In genomic region chr2:43488737-43489136, GRCh38 we compare ENCODE assay signal across 22 cellular contexts.
DNase-seq lines count a peak whose midpoint lies in the region; ATAC-seq, FAIRE-seq and TF ChIP-seq lines count a peak whose summit lies in the region.
"Had no signal": no experiment of that assay in that cellular context is flagged by ENCODE, and none has a peak within 500 bp of the region (broad histone marks: within the 10 kb centered on the region; RNA-seq: fewer than 3 reads in every experiment).

No MANE protein-coding gene starts in this region.

- dilution Hi-C loops in endothelial cell of umbilical vein (cut with MboI; ENCODE audit: extremely low pct_ligation_motif_present, low sequenced_read_pairs): no loop called here

- H2AFZ ChIP-seq in endothelial cell of umbilical vein (ENCODE audit: low read depth, low read length): no peak overlapping the region
- H2AFZ ChIP-seq: GM23338 had no signal

- DNase-seq in NCI-H2196 (lab: John Stamatoyannopoulos, UW; ENCODE audit: unreplicated experiment): peak; percentile 15
- no peak for DNase-seq in NCI-H2196 treated with DMSO at 0.1 percent for 48 hours (lab: John Stamatoyannopoulos, UW; ENCODE audit: unreplicated experiment)
- peak; percentile 39 for DNase-seq in endothelial cell of umbilical vein (ENCODE audit: low read depth, low spot score)
- no peak for DNase-seq in NCI-H345 treated with DMSO at 0.1 percent for 48 hours (lab: John Stamatoyannopoulos, UW; ENCODE audit: unreplicated experiment)
- no peak for DNase-seq in NCI-H1436 treated with DMSO at 0.1 percent for 48 hours (lab: John Stamatoyannopoulos, UW)
- DNase-seq in NCI-H748 (lab: John Stamatoyannopoulos, UW; ENCODE audit: unreplicated experiment): no peak
- DNase-seq: AML-193; Caco-2; CD4-positive, alpha-beta T cell; GDM1; HCEC 1CT had no signal

- BruUV-seq in endothelial cell of umbilical vein (replicated peaks; lab: Mats Ljungman, UMichigan): no TSS peak

- no peaks in the 10 kb centered on the region for H3K9me3 ChIP-seq in endothelial cell of umbilical vein (replicated peaks; ENCODE audit: control insufficient read depth, insufficient read depth, low read length)
- H3K9me3 ChIP-seq: A549, Caco-2 had no signal

- CTCF ChIA-PET in endothelial cell of umbilical vein (lab: Charles Lee): interaction anchor here (1.1 to 1.6 kb wide), 2 partner anchors 10 to 259 kb away, joined by 4 to 7 read pairs; no protein-coding TSS in a partner anchor

- no peak for FAIRE-seq in endothelial cell of umbilical vein (lab: Jason Lieb, UNC)
- FAIRE-seq: A549, D721Med, GM12892, GM18507, H54 had no signal

- intact Hi-C loops in endothelial cell of umbilical vein (cut with micrococcal nuclease): loop anchor here (10.0 kb wide), 1 partner anchor 224 kb away; no protein-coding TSS in a partner anchor

- no peaks in the 10 kb centered on the region for H3K9me1 ChIP-seq in endothelial cell of umbilical vein (replicated peaks; ENCODE audit: control insufficient read depth, extremely low read depth, insufficient read depth, low read length)

- H3K4me1 ChIP-seq in endothelial cell of umbilical vein (ENCODE audit: control insufficient read depth, extremely low read depth, insufficient read depth, low read length): peaks cover 13% of the 10 kb centered on the region
- H3K4me1 ChIP-seq: Caco-2 had no signal

- no peak for TF ChIP-seq CTCF in endothelial cell of umbilical vein (IDR thresholded peaks at IDR 0.05; ENCODE audit: extremely low read depth in 1 of 2, insufficient read depth in 1 of 2, low read depth in 1 of 2, low read length in 2 of 2)

- H3K4me2 ChIP-seq in endothelial cell of umbilical vein (ENCODE audit: insufficient read depth, low read length): peak overlapping the region; percentile 6
- H3K4me2 ChIP-seq: A549, GM23338 had no signal

- no peaks in the 10 kb centered on the region for H3K36me3 ChIP-seq in endothelial cell of umbilical vein (ENCODE audit: control insufficient read depth in 2 of 2, extremely low read depth in 1 of 2, insufficient read depth in 2 of 2, low read length in 2 of 2)

- no peaks in the 10 kb centered on the region for H3K27me3 ChIP-seq in endothelial cell of umbilical vein (ENCODE audit: control insufficient read depth in 2 of 2, insufficient read depth in 2 of 2, low read length in 2 of 2)

- no peaks in the 10 kb centered on the region for H3K79me2 ChIP-seq in endothelial cell of umbilical vein (ENCODE audit: control insufficient read depth, insufficient read depth, low read length)

- ATAC-seq in SK-N-SH treated with all-trans-retinoic acid at 6 μM for 48 hours (no peak), HG02840 (IDR thresholded peaks at IDR 0.05; ENCODE audit: low FRiP score, unreplicated experiment) (no peak)
- ATAC-seq: A549, GM23338 had no signal

- H3K9ac ChIP-seq in endothelial cell of umbilical vein (replicated peaks; ENCODE audit: extremely low read depth, insufficient read depth, low read length): no peak overlapping the region

- POLR2A ChIA-PET in endothelial cell of umbilical vein (lab: Charles Lee): no interaction called here

- H3K4me3 ChIP-seq in endothelial cell of umbilical vein (replicated peaks in 1 of 3; ENCODE audit: insufficient read depth in 1 of 3, low read depth in 1 of 3, low read length in 3 of 3): no peak overlapping the region
- H3K4me3 ChIP-seq: A549, GM23338 had no signal

- no peaks in the 10 kb centered on the region for H4K20me1 ChIP-seq in endothelial cell of umbilical vein (replicated peaks; ENCODE audit: control insufficient read depth, extremely low read depth, insufficient read depth, low read length)

- H3K27ac ChIP-seq in endothelial cell of umbilical vein (ENCODE audit: insufficient read depth, low read depth, low read length): no peak overlapping the region
- H3K27ac ChIP-seq: 22Rv1, A549, C4-2B, HL-60 had no signal

- TF ChIP-seq POLR2A in endothelial cell of umbilical vein (IDR thresholded peaks at IDR 0.05; ENCODE audit: low read depth, low read length): no peak

TF ChIP-seq in SK-N-SH treated with all-trans-retinoic acid at 6 μM for 48 hours, 23 proteins besides CTCF, POLR2A, EP300 and RAD21:
- TF ChIP-seq RARB (CRISPR knock-in tag; IDR thresholded peaks at IDR 0.05) (no peak), ISL1 (CRISPR knock-in tag; IDR thresholded peaks at IDR 0.05) (peak; percentile 57)
TF ChIP-seq in SK-N-SH treated with all-trans-retinoic acid at 6 μM for 48 hours: peak in this region for 1.

TF ChIP-seq in endothelial cell of umbilical vein, 7 proteins besides CTCF, POLR2A, EP300 and RAD21:
- TF ChIP-seq GATA2 (IDR thresholded peaks at IDR 0.05; ENCODE audit: insufficient read depth, insufficient read length, low read depth, low read length) (peak; percentile 72), POLR2AphosphoS5 (IDR thresholded peaks at IDR 0.05; ENCODE audit: insufficient read depth, low read depth, low read length) (no peak), JUN (IDR thresholded peaks at IDR 0.05; ENCODE audit: borderline replicate concordance, insufficient read depth, insufficient read length, low read depth) (no peak), EZH2 (IDR thresholded peaks at IDR 0.05; ENCODE audit: borderline replicate concordance, low read depth, low read length, severe bottlenecking) (no peak), MAX (IDR thresholded peaks at IDR 0.05; ENCODE audit: insufficient read depth, insufficient read length) (no peak), FOS (IDR thresholded peaks at IDR 0.05; ENCODE audit: borderline replicate concordance, insufficient read depth, low read length) (peak; percentile 27), MYC (IDR thresholded peaks at IDR 0.05; ENCODE audit: low read depth, low read length) (no peak)
TF ChIP-seq in endothelial cell of umbilical vein: peak in this region for 2.

Comparison
In these comparisons a context has a peak if more than half of its experiments do, and no peak if none do; other contexts are left out.
1. DNase-seq: peak in NCI-H2196 (single experiment) and endothelial cell of umbilical vein (single experiment); none in NCI-H2196 treated with DMSO at 0.1 percent for 48 hours (single experiment), NCI-H345 treated with DMSO at 0.1 percent for 48 hours (single experiment), NCI-H1436 treated with DMSO at 0.1 percent for 48 hours (single experiment) and NCI-H748 (single experiment).